23 cellular contexts compared by ENCODE assay signal in genomic region chr6:132487762-132488161, GRCh38. TPM values are rescaled to one million over a fixed set of nuclear protein-coding genes. Genes with fewer than 3 reads are reported as not detected.
"Had no signal": no experiment of that assay in that cellular context is flagged by ENCODE, and none has a peak within 500 bp of the region (broad histone marks: within the 10 kb centered on the region; RNA-seq: fewer than 3 reads in every experiment).

No MANE protein-coding gene starts in this region.

- H3K9me3 ChIP-seq: colonic mucosa, left lung, right atrium auricular region, stomach, testis had no signal

- H3K27ac Mint-ChIP-seq: progenitor cell of endocrine pancreas, type B pancreatic cell had no signal

- H3K27ac ChIP-seq: colonic mucosa, left lung, right atrium auricular region, stomach, testis, VCaP had no signal

- H3K4me3 ChIP-seq: colonic mucosa, left lung, right atrium auricular region, stomach, testis had no signal

- H3K36me3 ChIP-seq: colonic mucosa, left lung, right atrium auricular region had no signal

- DNase-seq: activated CD4-positive, alpha-beta T cell treated with anti-CD3 and anti-CD28 coated beads for 1 hour; activated CD4-positive, alpha-beta T cell treated with anti-CD3 and anti-CD28 coated beads, Interleukin-2, amount 50 U/mL, for 4 hours; activated naive CD4-positive, alpha-beta T cell treated with Interleukin-2 at 50 U/mL for 16 hours; aorta; colonic mucosa; erythroblast; foreskin melanocyte; left lung; stimulated activated CD4-positive, alpha-beta T cell treated with anti-CD3 and anti-CD28 coated beads, Interleukin-2, amount 100 ng/mL, for 24 hours; stomach; testis had no signal

- H3K27me3 Mint-ChIP-seq: central memory CD8-positive, alpha-beta T cell; progenitor cell of endocrine pancreas; type B pancreatic cell had no signal

- H3K27me3 ChIP-seq: colonic mucosa, left lung, right atrium auricular region, stomach, testis had no signal

- H3K4me3 Mint-ChIP-seq: central memory CD8-positive, alpha-beta T cell; neural crest cell; type B pancreatic cell had no signal

- H3K9me3 Mint-ChIP-seq: central memory CD8-positive, alpha-beta T cell; neural crest cell; type B pancreatic cell had no signal

- FAIRE-seq: keratinocyte had no signal

- H3K4me1 ChIP-seq: colonic mucosa, testis had no signal

- H3K4me1 Mint-ChIP-seq: central memory CD8-positive, alpha-beta T cell had no signal

- ATAC-seq: left lung had no signal

RNA-seq across cellular contexts. Expression of gene TAAR9, which starts 50.3 kb away (rescaled TPM):
- total RNA-seq: activated CD8-positive, alpha-beta memory T cell treated with anti-CD3 and anti-CD28 coated beads for 36 hours; aorta; colonic mucosa; left lung; lung microvascular endothelial cell; mononuclear cell; neural crest cell; omental fat pad; progenitor cell of endocrine pancreas; right atrium auricular region; skeletal muscle tissue; stomach had no signal
- polyA plus RNA-seq: aorta, keratinocyte, stomach had no signal
